In genomic region chr5:166710275-166710674, GRCh38 we compare ENCODE assay signal across 15 cellular contexts.
"Had no signal": no experiment of that assay in that cellular context is flagged by ENCODE, and none has a peak within 500 bp of the region (broad histone marks: within the 10 kb centered on the region; RNA-seq: fewer than 3 reads in every experiment).

No MANE protein-coding gene starts in this region.

- H3K27me3 ChIP-seq: neutrophil, sigmoid colon, spleen had no signal

- ATAC-seq: activated CD8-positive, alpha-beta T cell treated with anti-CD3 and anti-CD28 coated beads, Interleukin-2, amount 10 ng/mL, durations not matched to agents 7 days and 5 days; left ventricle myocardium superior; naive thymus-derived CD8-positive, alpha-beta T cell had no signal

- H3K9me3 ChIP-seq: neutrophil, sigmoid colon had no signal

- H2AFZ ChIP-seq: parathyroid adenoma had no signal

- H3K4me3 ChIP-seq: sigmoid colon, spleen had no signal

- DNase-seq: activated CD4-positive, alpha-beta T cell treated with anti-CD3 and anti-CD28 coated beads, Interleukin-2, amount 10 ng/mL, durations not matched to agents 7 days and 5 days; activated CD8-positive, alpha-beta T cell treated with anti-CD3 and anti-CD28 coated beads, Interleukin-2, amount 10 ng/mL, durations not matched to agents 7 days and 5 days; activated naive CD4-positive, alpha-beta T cell treated with Interleukin-2 at 50 U/mL for 16 hours; activated T-cell treated with anti-CD3 and anti-CD28 coated beads, Interleukin-2, amount 50 U/mL, for 24 hours; aorta; endodermal cell; kidney glomerular epithelial cell; left ventricle myocardium superior; naive thymus-derived CD8-positive, alpha-beta T cell; sigmoid colon; spleen; stimulated activated CD8-positive, alpha-beta memory T cell treated with anti-CD3 and anti-CD28 coated beads, Interleukin-4, amount 100 ng/mL, for 48 hours; stimulated activated naive CD4-positive, alpha-beta T cell had no signal

- H3K4me1 ChIP-seq: parathyroid adenoma, sigmoid colon, spleen had no signal

- H3K9ac ChIP-seq: parathyroid adenoma had no signal

- H3K36me3 ChIP-seq: neutrophil, sigmoid colon, spleen had no signal

- H3K27ac ChIP-seq: neutrophil, parathyroid adenoma, sigmoid colon, spleen had no signal

- H3K79me2 ChIP-seq: parathyroid adenoma had no signal
